ENCODE assay signal across 1 cellular context in the genomic region with DNA sequence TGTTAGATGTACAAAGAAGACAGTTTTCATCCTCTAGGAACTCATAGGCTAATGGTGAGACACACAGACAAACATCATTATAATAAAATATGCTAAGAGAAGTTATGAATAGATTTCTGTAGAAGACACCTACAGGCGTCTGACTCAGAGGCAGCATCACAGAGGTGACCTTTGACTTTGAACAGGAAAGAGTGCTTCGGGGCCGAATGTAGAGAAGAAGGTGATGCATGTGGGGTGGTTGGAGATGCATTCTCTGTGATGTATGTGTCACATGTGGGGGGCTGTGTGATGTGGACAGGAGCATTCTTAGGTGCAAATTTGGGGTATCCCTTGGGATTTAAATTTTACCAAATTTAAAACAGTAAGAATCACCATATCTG.
TF ChIP-seq lines count a peak whose summit lies in the region.

No MANE protein-coding gene starts in this region.

TF ChIP-seq in GM23338, 12 proteins besides CTCF, POLR2A, EP300 and RAD21:
- TF ChIP-seq, protein P1, sequence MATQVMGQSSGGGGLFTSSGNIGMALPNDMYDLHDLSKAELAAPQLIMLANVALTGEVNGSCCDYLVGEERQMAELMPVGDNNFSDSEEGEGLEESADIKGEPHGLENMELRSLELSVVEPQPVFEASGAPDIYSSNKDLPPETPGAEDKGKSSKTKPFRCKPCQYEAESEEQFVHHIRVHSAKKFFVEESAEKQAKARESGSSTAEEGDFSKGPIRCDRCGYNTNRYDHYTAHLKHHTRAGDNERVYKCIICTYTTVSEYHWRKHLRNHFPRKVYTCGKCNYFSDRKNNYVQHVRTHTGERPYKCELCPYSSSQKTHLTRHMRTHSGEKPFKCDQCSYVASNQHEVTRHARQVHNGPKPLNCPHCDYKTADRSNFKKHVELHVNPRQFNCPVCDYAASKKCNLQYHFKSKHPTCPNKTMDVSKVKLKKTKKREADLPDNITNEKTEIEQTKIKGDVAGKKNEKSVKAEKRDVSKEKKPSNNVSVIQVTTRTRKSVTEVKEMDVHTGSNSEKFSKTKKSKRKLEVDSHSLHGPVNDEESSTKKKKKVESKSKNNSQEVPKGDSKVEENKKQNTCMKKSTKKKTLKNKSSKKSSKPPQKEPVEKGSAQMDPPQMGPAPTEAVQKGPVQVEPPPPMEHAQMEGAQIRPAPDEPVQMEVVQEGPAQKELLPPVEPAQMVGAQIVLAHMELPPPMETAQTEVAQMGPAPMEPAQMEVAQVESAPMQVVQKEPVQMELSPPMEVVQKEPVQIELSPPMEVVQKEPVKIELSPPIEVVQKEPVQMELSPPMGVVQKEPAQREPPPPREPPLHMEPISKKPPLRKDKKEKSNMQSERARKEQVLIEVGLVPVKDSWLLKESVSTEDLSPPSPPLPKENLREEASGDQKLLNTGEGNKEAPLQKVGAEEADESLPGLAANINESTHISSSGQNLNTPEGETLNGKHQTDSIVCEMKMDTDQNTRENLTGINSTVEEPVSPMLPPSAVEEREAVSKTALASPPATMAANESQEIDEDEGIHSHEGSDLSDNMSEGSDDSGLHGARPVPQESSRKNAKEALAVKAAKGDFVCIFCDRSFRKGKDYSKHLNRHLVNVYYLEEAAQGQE (IDR thresholded peaks at IDR 0.05; ENCODE audit: unreplicated experiment), result no peak
- TF ChIP-seq ZNF114 (CRISPR knock-in tag; IDR thresholded peaks at IDR 0.05), result no peak
- no peak for TF ChIP-seq NANOG (IDR thresholded peaks at IDR 0.05; ENCODE audit: borderline replicate concordance)
- no peak for TF ChIP-seq EZH2 (IDR thresholded peaks at IDR 0.05; ENCODE audit: low read depth, unreplicated experiment)
- TF ChIP-seq ZNF331 (CRISPR knock-in tag; IDR thresholded peaks at IDR 0.05; ENCODE audit: low read depth), result no peak
- TF ChIP-seq STAT1 (IDR thresholded peaks at IDR 0.05; ENCODE audit: unreplicated experiment), result no peak
- TF ChIP-seq JUNB (IDR thresholded peaks at IDR 0.05; ENCODE audit: unreplicated experiment), result no peak
- TF ChIP-seq POLR2AphosphoS5 (IDR thresholded peaks at IDR 0.05; ENCODE audit: low read depth), result no peak
- TF ChIP-seq, protein P2, sequence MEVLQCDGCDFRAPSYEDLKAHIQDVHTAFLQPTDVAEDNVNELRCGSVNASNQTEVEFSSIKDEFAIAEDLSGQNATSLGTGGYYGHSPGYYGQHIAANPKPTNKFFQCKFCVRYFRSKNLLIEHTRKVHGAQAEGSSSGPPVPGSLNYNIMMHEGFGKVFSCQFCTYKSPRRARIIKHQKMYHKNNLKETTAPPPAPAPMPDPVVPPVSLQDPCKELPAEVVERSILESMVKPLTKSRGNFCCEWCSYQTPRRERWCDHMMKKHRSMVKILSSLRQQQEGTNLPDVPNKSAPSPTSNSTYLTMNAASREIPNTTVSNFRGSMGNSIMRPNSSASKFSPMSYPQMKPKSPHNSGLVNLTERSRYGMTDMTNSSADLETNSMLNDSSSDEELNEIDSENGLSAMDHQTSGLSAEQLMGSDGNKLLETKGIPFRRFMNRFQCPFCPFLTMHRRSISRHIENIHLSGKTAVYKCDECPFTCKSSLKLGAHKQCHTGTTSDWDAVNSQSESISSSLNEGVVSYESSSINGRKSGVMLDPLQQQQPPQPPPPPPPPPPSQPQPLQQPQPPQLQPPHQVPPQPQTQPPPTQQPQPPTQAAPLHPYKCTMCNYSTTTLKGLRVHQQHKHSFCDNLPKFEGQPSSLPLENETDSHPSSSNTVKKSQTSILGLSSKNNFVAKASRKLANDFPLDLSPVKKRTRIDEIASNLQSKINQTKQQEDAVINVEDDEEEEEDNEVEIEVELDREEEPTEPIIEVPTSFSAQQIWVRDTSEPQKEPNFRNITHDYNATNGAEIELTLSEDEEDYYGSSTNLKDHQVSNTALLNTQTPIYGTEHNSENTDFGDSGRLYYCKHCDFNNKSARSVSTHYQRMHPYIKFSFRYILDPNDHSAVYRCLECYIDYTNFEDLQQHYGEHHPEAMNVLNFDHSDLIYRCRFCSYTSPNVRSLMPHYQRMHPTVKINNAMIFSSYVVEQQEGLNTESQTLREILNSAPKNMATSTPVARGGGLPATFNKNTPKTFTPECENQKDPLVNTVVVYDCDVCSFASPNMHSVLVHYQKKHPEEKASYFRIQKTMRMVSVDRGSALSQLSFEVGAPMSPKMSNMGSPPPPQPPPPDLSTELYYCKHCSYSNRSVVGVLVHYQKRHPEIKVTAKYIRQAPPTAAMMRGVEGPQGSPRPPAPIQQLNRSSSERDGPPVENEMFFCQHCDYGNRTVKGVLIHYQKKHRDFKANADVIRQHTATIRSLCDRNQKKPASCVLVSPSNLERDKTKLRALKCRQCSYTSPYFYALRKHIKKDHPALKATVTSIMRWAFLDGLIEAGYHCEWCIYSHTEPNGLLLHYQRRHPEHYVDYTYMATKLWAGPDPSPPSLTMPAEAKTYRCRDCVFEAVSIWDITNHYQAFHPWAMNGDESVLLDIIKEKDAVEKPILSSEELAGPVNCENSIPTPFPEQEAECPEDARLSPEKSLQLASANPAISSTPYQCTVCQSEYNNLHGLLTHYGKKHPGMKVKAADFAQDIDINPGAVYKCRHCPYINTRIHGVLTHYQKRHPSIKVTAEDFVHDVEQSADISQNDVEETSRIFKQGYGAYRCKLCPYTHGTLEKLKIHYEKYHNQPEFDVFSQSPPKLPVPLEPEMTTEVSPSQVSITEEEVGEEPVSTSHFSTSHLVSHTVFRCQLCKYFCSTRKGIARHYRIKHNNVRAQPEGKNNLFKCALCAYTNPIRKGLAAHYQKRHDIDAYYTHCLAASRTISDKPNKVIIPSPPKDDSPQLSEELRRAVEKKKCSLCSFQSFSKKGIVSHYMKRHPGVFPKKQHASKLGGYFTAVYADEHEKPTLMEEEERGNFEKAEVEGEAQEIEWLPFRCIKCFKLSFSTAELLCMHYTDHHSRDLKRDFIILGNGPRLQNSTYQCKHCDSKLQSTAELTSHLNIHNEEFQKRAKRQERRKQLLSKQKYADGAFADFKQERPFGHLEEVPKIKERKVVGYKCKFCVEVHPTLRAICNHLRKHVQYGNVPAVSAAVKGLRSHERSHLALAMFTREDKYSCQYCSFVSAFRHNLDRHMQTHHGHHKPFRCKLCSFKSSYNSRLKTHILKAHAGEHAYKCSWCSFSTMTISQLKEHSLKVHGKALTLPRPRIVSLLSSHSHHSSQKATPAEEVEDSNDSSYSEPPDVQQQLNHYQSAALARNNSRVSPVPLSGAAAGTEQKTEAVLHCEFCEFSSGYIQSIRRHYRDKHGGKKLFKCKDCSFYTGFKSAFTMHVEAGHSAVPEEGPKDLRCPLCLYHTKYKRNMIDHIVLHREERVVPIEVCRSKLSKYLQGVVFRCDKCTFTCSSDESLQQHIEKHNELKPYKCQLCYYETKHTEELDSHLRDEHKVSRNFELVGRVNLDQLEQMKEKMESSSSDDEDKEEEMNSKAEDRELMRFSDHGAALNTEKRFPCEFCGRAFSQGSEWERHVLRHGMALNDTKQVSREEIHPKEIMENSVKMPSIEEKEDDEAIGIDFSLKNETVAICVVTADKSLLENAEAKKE (CRISPR knock-in tag; IDR thresholded peaks at IDR 0.05), result no peak
- TF ChIP-seq, protein P3, sequence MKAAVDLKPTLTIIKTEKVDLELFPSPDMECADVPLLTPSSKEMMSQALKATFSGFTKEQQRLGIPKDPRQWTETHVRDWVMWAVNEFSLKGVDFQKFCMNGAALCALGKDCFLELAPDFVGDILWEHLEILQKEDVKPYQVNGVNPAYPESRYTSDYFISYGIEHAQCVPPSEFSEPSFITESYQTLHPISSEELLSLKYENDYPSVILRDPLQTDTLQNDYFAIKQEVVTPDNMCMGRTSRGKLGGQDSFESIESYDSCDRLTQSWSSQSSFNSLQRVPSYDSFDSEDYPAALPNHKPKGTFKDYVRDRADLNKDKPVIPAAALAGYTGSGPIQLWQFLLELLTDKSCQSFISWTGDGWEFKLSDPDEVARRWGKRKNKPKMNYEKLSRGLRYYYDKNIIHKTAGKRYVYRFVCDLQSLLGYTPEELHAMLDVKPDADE (IDR thresholded peaks at IDR 0.05), result no peak
- no peak for TF ChIP-seq EZH2phosphoT487 (IDR thresholded peaks at IDR 0.05; ENCODE audit: unreplicated experiment)
- no peak for TF ChIP-seq CREB1 (CRISPR knock-in tag; IDR thresholded peaks at IDR 0.05; ENCODE audit: low read depth)
